ENCODE assay signal across 9 cellular contexts in genomic region chr12:64261813-64262212, GRCh38.
"Had no signal": no experiment of that assay in that cellular context is flagged by ENCODE, and none has a peak within 500 bp of the region (broad histone marks: within the 10 kb centered on the region; RNA-seq: fewer than 3 reads in every experiment).

No MANE protein-coding gene starts in this region.

- H3K27ac ChIP-seq: GM23248 had no signal

- H2AFZ ChIP-seq: GM23248 had no signal

- DNase-seq: GM23248, GOT3, H9, HCEC 1CT, HFFc6, Kasumi-1, KG1 had no signal

- H3K4me3 ChIP-seq: GM23248 had no signal

- H3K9ac ChIP-seq: GM23248 had no signal

- FAIRE-seq: H54, HTR-8/SVneo had no signal
